Comparison of ENCODE assay signal across 27 cellular contexts in genomic region chr10:112946649-112947048, GRCh38. TPM values are rescaled to one million over a fixed set of nuclear protein-coding genes. Genes with fewer than 3 reads are reported as not detected.
DNase-seq lines count a peak whose midpoint lies in the region; ATAC-seq, FAIRE-seq and TF ChIP-seq lines count a peak whose summit lies in the region.
"Had no signal": no experiment of that assay in that cellular context is flagged by ENCODE, and none has a peak within 500 bp of the region (broad histone marks: within the 10 kb centered on the region; RNA-seq: fewer than 3 reads in every experiment).

No MANE protein-coding gene starts in this region.

- CTCF ChIA-PET in IMR-90 (lab: Yijun Ruan, JAX) (no interaction called here), HepG2 (lab: Yijun Ruan, JAX; ENCODE audit: low intra/inter-chr PET ratio, low total read pairs) (no interaction called here)

- H2AFZ ChIP-seq in IMR-90 (replicated peaks; ENCODE audit: low read length, poor library complexity), result no peak overlapping the region
- no peak overlapping the region for H2AFZ ChIP-seq in HepG2 (ENCODE audit: low read length)

- H3K27me3 ChIP-seq in IMR-90 (ENCODE audit: control insufficient read depth, insufficient read depth, low read length), result no peaks in the 10 kb centered on the region
- no peaks in the 10 kb centered on the region for H3K27me3 ChIP-seq in ascending aorta
- no peaks in the 10 kb centered on the region for H3K27me3 ChIP-seq in HepG2 (ENCODE audit: control insufficient read depth in 1 of 2, insufficient read depth in 2 of 2, low read length in 2 of 2)
- no peaks in the 10 kb centered on the region for H3K27me3 ChIP-seq in small intestine (ENCODE audit: control insufficient read depth in 2 of 2, insufficient read depth in 2 of 2, low read length in 2 of 2)

- no peak overlapping the region for H3K14ac ChIP-seq in IMR-90 (replicated peaks; ENCODE audit: low read depth, low read length)

- no peaks in the 10 kb centered on the region for H3K79me1 ChIP-seq in IMR-90 (ENCODE audit: low read depth in 1 of 2, low read length in 2 of 2)

- no CpG with 5 or more reads among the region's 3 CpGs for WGBS in IMR-90 (ENCODE audit: extremely low coverage in 2 of 2, insufficient read length in 1 of 2), 2 experiments
- 67% methylated on average over 3 of the region's 3 CpGs for WGBS in HepG2 (ENCODE audit: low lambda C conversion rate)
- WGBS in small intestine, 3 donors, result 87 to 95% (median 91%) methylated on average over 3 of the region's 3 CpGs

- no peak overlapping the region for H2AK5ac ChIP-seq in IMR-90 (ENCODE audit: low read depth, low read length)

- H3K9me3 ChIP-seq in IMR-90 (ENCODE audit: control insufficient read depth, insufficient read depth, low read length), result no peaks in the 10 kb centered on the region
- no peaks in the 10 kb centered on the region for H3K9me3 ChIP-seq in ascending aorta
- no peaks in the 10 kb centered on the region for H3K9me3 ChIP-seq in HepG2 (ENCODE audit: low read length)
- no peaks in the 10 kb centered on the region for H3K9me3 ChIP-seq in small intestine (ENCODE audit: control insufficient read depth, low read depth)

- no peak overlapping the region for H3K4me3 ChIP-seq in IMR-90 (ENCODE audit: insufficient read depth, low read depth, low read length)
- H3K4me3 ChIP-seq in ascending aorta, result no peak overlapping the region
- no peak overlapping the region for H3K4me3 ChIP-seq in HepG2 (replicated peaks in 1 of 3; ENCODE audit: insufficient read depth in 1 of 3, low read depth in 2 of 3, low read length in 3 of 3)
- H3K4me3 ChIP-seq in small intestine (ENCODE audit: low read depth in 1 of 2, low read length in 2 of 2), result no peak overlapping the region

- no peak overlapping the region for H2BK15ac ChIP-seq in IMR-90 (ENCODE audit: low read depth, low read length)

- no peaks in the 10 kb centered on the region for H3K9me1 ChIP-seq in IMR-90 (ENCODE audit: insufficient read depth, low read length)

- H3K4me1 Mint-ChIP-seq in activated T-cell treated with anti-CD3 and anti-CD28 coated beads, Interleukin-2, amount 50 U/mL, for 24 hours (ENCODE audit: low read depth), result peaks cover 14% of the 10 kb centered on the region

- TF ChIP-seq EP300 in HepG2 (IDR thresholded peaks at IDR 0.05; ENCODE audit: low read depth in 2 of 2, low read length in 2 of 2) (no peak), HepG2 (CRISPR knock-in tag; IDR thresholded peaks at IDR 0.05; ENCODE audit: borderline replicate concordance) (no peak)

- ATAC-seq in IMR-90 (ENCODE audit: low read depth) (no peak), HepG2 (no peak)
- ATAC-seq: left lobe of liver; Panc1; stimulated activated naive B cell treated with anti-CD40 and anti-IgM and Interleukin-4, amounts not matched to agents 10 μg/mL and 1 μg/mL and 100 μg/mL, for 72 hours had no signal

- BruUV-seq in IMR-90 (replicated peaks; lab: Mats Ljungman, UMichigan), result no TSS peak
- no TSS peak for BruUV-seq in HepG2 (replicated peaks; lab: Mats Ljungman, UMichigan)

- no peak overlapping the region for H3K4me2 ChIP-seq in IMR-90 (ENCODE audit: low read depth, low read length)
- peak overlapping the region; percentile 46; the same call in 1 of the 2 replicates for H3K4me2 ChIP-seq in HepG2 (ENCODE audit: low read depth, low read length)

- H3K56ac ChIP-seq in IMR-90 (ENCODE audit: extremely low read depth, insufficient read depth, low read length), result no peak overlapping the region

- no peak overlapping the region for H3K23ac ChIP-seq in IMR-90 (ENCODE audit: low read depth, low read length)

- no peak overlapping the region for H4K8ac ChIP-seq in IMR-90 (ENCODE audit: low read depth in 2 of 2, low read length in 2 of 2)

- no peak overlapping the region for H2BK20ac ChIP-seq in IMR-90 (ENCODE audit: low read depth, low read length)

- no peak overlapping the region for H3K27ac ChIP-seq in IMR-90 (ENCODE audit: insufficient read depth, low read length)
- H3K27ac ChIP-seq in ascending aorta, result peak overlapping the region; percentile 17 to 51
- no peak overlapping the region for H3K27ac ChIP-seq in HepG2 (ENCODE audit: extremely low read length, insufficient read depth, low read length)
- no peak overlapping the region for H3K27ac ChIP-seq in small intestine (ENCODE audit: low read depth in 1 of 2, low read length in 1 of 2)

- no peak overlapping the region for H4K91ac ChIP-seq in IMR-90 (ENCODE audit: insufficient read depth, low read depth, low read length)

- H3K4me3 Mint-ChIP-seq in activated T-cell treated with anti-CD3 and anti-CD28 coated beads, Interleukin-2, amount 50 U/mL, for 24 hours, result no peak overlapping the region
- H3K4me3 Mint-ChIP-seq: activated CD4-positive, alpha-beta T cell treated with anti-CD3 and anti-CD28 coated beads, Interleukin-2, amount 10 ng/mL, durations not matched to agents 7 days and 5 days; activated naive CD8-positive, alpha-beta T cell treated with anti-CD3 and anti-CD28 coated beads, Interleukin-2, amount 10 ng/mL, durations not matched to agents 7 days and 5 days; stimulated activated naive B cell treated with anti-CD40 and anti-IgM and Interleukin-4, amounts not matched to agents 10 μg/mL and 1 μg/mL and 100 μg/mL, for 72 hours had no signal

- dilution Hi-C loops in IMR-90 (cut with HindIII; ENCODE audit: low sequenced_read_pairs, unreplicated experiment), result no loop called here

- H3K4ac ChIP-seq in IMR-90 (ENCODE audit: low read depth, low read length), result no peak overlapping the region

- H3K27ac Mint-ChIP-seq in activated T-cell treated with anti-CD3 and anti-CD28 coated beads, Interleukin-2, amount 50 U/mL, for 24 hours, result no peak overlapping the region
- H3K27ac Mint-ChIP-seq: activated CD4-positive, alpha-beta T cell treated with anti-CD3 and anti-CD28 coated beads, Interleukin-2, amount 10 ng/mL, durations not matched to agents 7 days and 5 days; activated naive CD8-positive, alpha-beta T cell treated with anti-CD3 and anti-CD28 coated beads, Interleukin-2, amount 10 ng/mL, durations not matched to agents 7 days and 5 days; CD8-positive, alpha-beta memory T cell; stimulated activated naive B cell treated with anti-CD40 and anti-IgM and Interleukin-4, amounts not matched to agents 10 μg/mL and 1 μg/mL and 100 μg/mL, for 72 hours had no signal

- DNase-seq in IMR-90 (no peak), ascending aorta (ENCODE audit: low spot score in 2 of 2) (no peak), HepG2 (ENCODE audit: low spot score) (no peak), small intestine (peak; percentile 21), 8988T (no peak), NCI-H1048 (lab: John Stamatoyannopoulos, UW) (no peak)
- DNase-seq in activated T-cell treated with anti-CD3 and anti-CD28 coated beads, Interleukin-2, amount 50 U/mL, for 24 hours, result no peak
- DNase-seq: activated CD4-positive, alpha-beta T cell treated with anti-CD3 and anti-CD28 coated beads, Interleukin-2, amount 10 ng/mL, durations not matched to agents 7 days and 5 days; activated effector memory CD4-positive, alpha-beta T cell treated with anti-CD3 and anti-CD28 coated beads, Interleukin-2, amount 50 U/mL, for 16 hours; activated naive CD8-positive, alpha-beta T cell treated with anti-CD3 and anti-CD28 coated beads, Interleukin-2, amount 10 ng/mL, durations not matched to agents 7 days and 5 days; CD8-positive, alpha-beta memory T cell; erythroblast; Karpas-422; naive B cell; NCI-H1417 treated with DMSO at 0.1 percent for 48 hours; NCI-H2081 treated with DMSO at 0.1 percent for 48 hours; NCI-H345; NCI-H69; occipital lobe; SIG-M5; stimulated activated naive B cell treated with anti-CD40 and anti-IgM and Interleukin-4, amounts not matched to agents 10 μg/mL and 1 μg/mL and 100 μg/mL, for 72 hours; SW 1271 had no signal

- POLR2A ChIA-PET in IMR-90 (lab: Charles Lee; ENCODE audit: unreplicated experiment) (no interaction called here), HepG2 (lab: Yijun Ruan, JAX) (interaction anchor here (1.2 kb wide), 1 partner anchor 48 kb away, joined by 6 read pairs; no protein-coding TSS in a partner anchor)

- H3K79me2 ChIP-seq in HepG2 (ENCODE audit: insufficient read depth, low read length), result peaks cover 6% of the 10 kb centered on the region

- H4K20me1 ChIP-seq in IMR-90 (ENCODE audit: insufficient read depth, low read length) (no peaks in the 10 kb centered on the region), HepG2 (ENCODE audit: insufficient read depth, low read length) (no peaks in the 10 kb centered on the region)

- H3K27me3 Mint-ChIP-seq in activated T-cell treated with anti-CD3 and anti-CD28 coated beads, Interleukin-2, amount 50 U/mL, for 24 hours, result peaks cover 54% of the 10 kb centered on the region

- FAIRE-seq in HepG2 (lab: Jason Lieb, UNC) (no peak), small intestine (lab: Jason Lieb, UNC) (no peak)
- FAIRE-seq: astrocyte, GM12891, H54 had no signal

- H3K9me3 Mint-ChIP-seq in activated T-cell treated with anti-CD3 and anti-CD28 coated beads, Interleukin-2, amount 50 U/mL, for 24 hours, result no peaks in the 10 kb centered on the region
- H3K9me3 Mint-ChIP-seq: activated CD4-positive, alpha-beta T cell treated with anti-CD3 and anti-CD28 coated beads, Interleukin-2, amount 10 ng/mL, durations not matched to agents 7 days and 5 days; activated naive CD8-positive, alpha-beta T cell treated with anti-CD3 and anti-CD28 coated beads, Interleukin-2, amount 10 ng/mL, durations not matched to agents 7 days and 5 days; CD8-positive, alpha-beta memory T cell; stimulated activated naive B cell treated with anti-CD40 and anti-IgM and Interleukin-4, amounts not matched to agents 10 μg/mL and 1 μg/mL and 100 μg/mL, for 72 hours had no signal

- H3K18ac ChIP-seq in IMR-90 (ENCODE audit: low read depth, low read length), result no peak overlapping the region

- no peaks in the 10 kb centered on the region for H3K36me3 ChIP-seq in IMR-90 (ENCODE audit: control insufficient read depth, insufficient read depth, low read length)
- H3K36me3 ChIP-seq in ascending aorta, result no peaks in the 10 kb centered on the region
- H3K36me3 ChIP-seq in HepG2 (replicated peaks in 1 of 2; ENCODE audit: control insufficient read depth in 1 of 2, insufficient read depth in 2 of 2, low read length in 2 of 2), result no peaks in the 10 kb centered on the region
- H3K36me3 ChIP-seq in small intestine (ENCODE audit: control insufficient read depth in 2 of 2, insufficient read depth in 2 of 2, low read length in 2 of 2), result no peaks in the 10 kb centered on the region

- TF ChIP-seq RAD21 in IMR-90 (IDR thresholded peaks at IDR 0.05; ENCODE audit: low read length) (no peak), HepG2 (CRISPR knock-in tag; IDR thresholded peaks at IDR 0.05) (no peak)

- TF ChIP-seq POLR2A in IMR-90 (IDR thresholded peaks at IDR 0.05; ENCODE audit: low read depth, low read length), result no peak
- TF ChIP-seq POLR2A in HepG2 (IDR thresholded peaks at IDR 0.05; ENCODE audit: insufficient read depth in 1 of 2, low read depth in 2 of 2, low read length in 2 of 2), result no peak

- H3K4me1 ChIP-seq in IMR-90 (ENCODE audit: control insufficient read depth, insufficient read depth, low read length) (peaks cover 2% of the 10 kb centered on the region; the same call in 1 of the 2 replicates), ascending aorta (peaks cover 0 to 17% of the 10 kb centered on the region in 2 donors), HepG2 (ENCODE audit: insufficient read depth, low read length) (peaks cover 45% of the 10 kb centered on the region), small intestine (ENCODE audit: control insufficient read depth in 2 of 2, insufficient read depth in 1 of 2, low read depth in 1 of 2, low read length in 1 of 2) (peaks cover 5 to 7% of the 10 kb centered on the region in 2 donors)

- H3K9ac ChIP-seq in IMR-90 (ENCODE audit: low read depth, low read length) (no peak overlapping the region), HepG2 (ENCODE audit: insufficient read depth, low read depth, low read length) (no peak overlapping the region)

- no peaks in the 10 kb centered on the region for H3K36me3 Mint-ChIP-seq in activated T-cell treated with anti-CD3 and anti-CD28 coated beads, Interleukin-2, amount 50 U/mL, for 24 hours (ENCODE audit: low read depth)
- H3K36me3 Mint-ChIP-seq: activated naive CD8-positive, alpha-beta T cell treated with anti-CD3 and anti-CD28 coated beads, Interleukin-2, amount 10 ng/mL, durations not matched to agents 7 days and 5 days had no signal

- H4K5ac ChIP-seq in IMR-90 (ENCODE audit: low read depth, low read length), result no peak overlapping the region

- intact Hi-C loops in IMR-90 (cut with micrococcal nuclease) (no loop called here), ascending aorta (cut with DNase I) (no loop called here), HepG2 (cut with micrococcal nuclease; ENCODE audit: unreplicated experiment) (loop anchor here (5.0 kb wide), 1 partner anchor 441 kb away; no protein-coding TSS in a partner anchor)

- peak overlapping the region; percentile 31 for H2AK9ac ChIP-seq in IMR-90 (replicated peaks; ENCODE audit: low read depth, low read length, poor library complexity)

- H2BK120ac ChIP-seq in IMR-90 (ENCODE audit: low read depth, low read length), result no peak overlapping the region

- no peak for TF ChIP-seq CTCF in IMR-90 (conservative IDR thresholded peaks at IDR 0.05; ENCODE audit: low read depth, low read length)
- TF ChIP-seq CTCF in ascending aorta (IDR thresholded peaks at IDR 0.05), result no peak
- no peak for TF ChIP-seq CTCF in HepG2 (CRISPR knock-in tag; IDR thresholded peaks at IDR 0.05)

- in situ Hi-C loops in IMR-90 (cut with MboI; ENCODE audit: low sequenced_read_pairs), result no loop called here
- in situ Hi-C loops in HepG2 (cut with HindIII; ENCODE audit: extremely low pct_ligation_motif_present, low pct_unique_long_range_greater_than_20kb), result no loop called here

- H2BK5ac ChIP-seq in IMR-90 (ENCODE audit: low read depth, low read length, poor library complexity, severe bottlenecking), result no peak overlapping the region

RNA-seq across cellular contexts. Expression of gene TCF7L2, which starts 3.4 kb away (rescaled TPM):
- total RNA-seq in IMR-90 (2012; rRNA removed) (1.3 and 1.7 TPM in 2 replicates), ascending aorta (8.2 TPM), HepG2 (2016; rRNA removed; fragmentation: Illumina TruSeq; extraction: Trizol) (3.5 and 3.9 TPM in 2 replicates)
- polyA plus RNA-seq in IMR-90 (2012; rRNA removed) (12.2 and 16.6 TPM in 2 replicates), HepG2 (2011; rRNA removed) (13.7 and 14.5 TPM in 2 replicates), small intestine (10 to 100 TPM; 13.2 to 21.5 (median 16.2) TPM)
- polyA plus RNA-seq in IMR-90 (2012; cell fraction: cytosol; rRNA removed), result 9.2 and 13.9 TPM in 2 replicates
- polyA plus RNA-seq in IMR-90 (2012; cell fraction: nucleus; rRNA removed; ENCODE audit: low replicate concordance), result 39.1 and 40.0 TPM in 2 replicates
- total RNA-seq in HepG2 (2016; cell fraction: cytosol; rRNA removed; fragmentation: Illumina TruSeq; extraction: Trizol; ENCODE audit: low read depth), result 0.79 and 0.81 TPM in 2 replicates
- total RNA-seq in HepG2 (2016; cell fraction: insoluble cytoplasmic fraction; rRNA removed; fragmentation: Illumina TruSeq; extraction: Trizol), result 2.8 and 2.9 TPM in 2 replicates
- total RNA-seq in HepG2 (2016; cell fraction: membrane; rRNA removed; fragmentation: Illumina TruSeq; extraction: Trizol), result 2.6 and 2.9 TPM in 2 replicates
- 16.4 and 18.5 TPM in 2 replicates for total RNA-seq in HepG2 (2016; cell fraction: nucleus; rRNA removed; fragmentation: Illumina TruSeq; extraction: Trizol)
- polyA plus RNA-seq in HepG2 (2011; cell fraction: cytosol; rRNA removed), result 3.7 and 4.1 TPM in 2 replicates
- polyA plus RNA-seq in HepG2 (2011; cell fraction: nucleus; rRNA removed), result 43.1 and 52.5 TPM in 2 replicates
- polyA plus RNA-seq in HepG2 (2012), result 20.4 and 29.8 TPM in 2 replicates
- polyA plus RNA-seq in HepG2 (2016; cell fraction: cytosol; fragmentation: Illumina TruSeq; extraction: Trizol; ENCODE audit: low read depth), result 0.61 and 0.64 TPM in 2 replicates
- polyA plus RNA-seq in HepG2 (2016; cell fraction: insoluble cytoplasmic fraction; fragmentation: Illumina TruSeq; extraction: Trizol; ENCODE audit: low read depth), result 8.5 and 14.1 TPM in 2 replicates
- 2.6 and 3.5 TPM in 2 replicates for polyA plus RNA-seq in HepG2 (2016; cell fraction: membrane; fragmentation: Illumina TruSeq; extraction: Trizol; ENCODE audit: low read depth)
- 25.0 and 27.3 TPM in 2 replicates for polyA plus RNA-seq in HepG2 (2016; cell fraction: nucleus; fragmentation: Illumina TruSeq; extraction: Trizol; ENCODE audit: insufficient read depth, low read depth)
- polyA minus RNA-seq in HepG2 (2011; rRNA and poly(A)+ RNA removed; ENCODE audit: low replicate concordance), result 13.5 and 39.4 TPM in 2 replicates
- 13.6 and 18.3 TPM in 2 replicates for polyA minus RNA-seq in HepG2 (2011; cell fraction: cytosol; rRNA and poly(A)+ RNA removed)
- polyA minus RNA-seq in HepG2 (2011; cell fraction: nucleus; rRNA and poly(A)+ RNA removed), result 74.9 and 75.2 TPM in 2 replicates

Comparison
In these comparisons a context has a peak if more than half of its experiments do, and no peak if none do; other contexts are left out.
1. H3K27ac ChIP-seq: peak in ascending aorta (2 of 2); none in IMR-90 (single experiment), HepG2 (single experiment) and small intestine (0 of 2).